In genomic region chr4:84573335-84573734, GRCh38 we compare ENCODE assay signal across 23 cellular contexts. TPM values are rescaled to one million over a fixed set of nuclear protein-coding genes. Genes with fewer than 3 reads are reported as not detected.
A peak's percentile ranks its signal among the peaks of the same experiment; 100 is the strongest.
DNase-seq lines count a peak whose midpoint lies in the region; ATAC-seq and TF ChIP-seq lines count a peak whose summit lies in the region.
"Had no signal": no experiment of that assay in that cellular context is flagged by ENCODE, and none has a peak within 500 bp of the region (broad histone marks: within the 10 kb centered on the region; RNA-seq: fewer than 3 reads in every experiment).

No MANE protein-coding gene starts in this region.

- no peak for ATAC-seq in activated naive CD4-positive, alpha-beta T cell treated with anti-CD3 and anti-CD28 coated beads, Interleukin-2, amount 50 U/mL, for 72 hours
- ATAC-seq in foreskin keratinocyte, result no peak
- ATAC-seq in GM21717 (IDR thresholded peaks at IDR 0.05; ENCODE audit: unreplicated experiment), result no peak
- ATAC-seq: Panc1 had no signal

- WGBS in neuronal stem cell (ENCODE audit: extremely low coverage in 2 of 2, insufficient read length in 2 of 2, insufficient replicate concordance in 1 of 2), 2 donors, result no CpG with 5 or more reads among the region's 2 CpGs

- no peaks in the 10 kb centered on the region for H3K36me3 Mint-ChIP-seq in activated naive CD4-positive, alpha-beta T cell treated with anti-CD3 and anti-CD28 coated beads, Interleukin-2, amount 50 U/mL, for 24 hours
- no peaks in the 10 kb centered on the region for H3K36me3 Mint-ChIP-seq in activated naive CD4-positive, alpha-beta T cell treated with anti-CD3 and anti-CD28 coated beads, Interleukin-2, amount 50 U/mL, for 72 hours
- no peaks in the 10 kb centered on the region for H3K36me3 Mint-ChIP-seq in type B pancreatic cell

- H4K8ac ChIP-seq in neuronal stem cell (ENCODE audit: low read depth, low read length), result no peak overlapping the region

- DNase-seq in activated naive CD4-positive, alpha-beta T cell treated with anti-CD3 and anti-CD28 coated beads, Interleukin-2, amount 50 U/mL, for 72 hours (ENCODE audit: low spot score in 2 of 2), result no peak
- DNase-seq in foreskin keratinocyte (no peak), type B pancreatic cell (ENCODE audit: extremely low spot score, unreplicated experiment) (no peak), neuronal stem cell (ENCODE audit: low spot score) (no peak), HUDEP-2 (lab: John Stamatoyannopoulos, UW; ENCODE audit: unreplicated experiment in 76 of 76) (no peak)
- DNase-seq: AML-193, DMS79 treated with DMSO at 0.1 percent for 48 hours, H9, HFFc6, Karpas-422, NCI-H1092 treated with DMSO at 0.1 percent for 48 hours, NCI-H1436 treated with DMSO at 0.1 percent for 48 hours, NCI-H1930, NCI-H510A treated with DMSO at 0.1 percent for 48 hours, NCI-H774 had no signal

- H3K79me2 ChIP-seq in OCI-LY3 (ENCODE audit: low read length), result no peaks in the 10 kb centered on the region

- H3K79me1 ChIP-seq in neuronal stem cell (ENCODE audit: low read depth, low read length), result no peaks in the 10 kb centered on the region

- H2BK5ac ChIP-seq in neuronal stem cell (ENCODE audit: low read length), result no peak overlapping the region

- H3K9me3 ChIP-seq in OCI-LY3 (ENCODE audit: insufficient read depth, low read length) (no peaks in the 10 kb centered on the region), neuronal stem cell (replicated peaks in 1 of 2; ENCODE audit: control insufficient read depth in 2 of 2, insufficient read depth in 1 of 2, low read depth in 1 of 2, low read length in 2 of 2) (no peaks in the 10 kb centered on the region)
- H3K9me3 ChIP-seq: SJSA1 had no signal

- H3K4me3 ChIP-seq in OCI-LY3 (ENCODE audit: low read length) (peak overlapping the region; percentile 73), neuronal stem cell (ENCODE audit: low read length in 2 of 2) (no peak overlapping the region)
- H3K4me3 ChIP-seq: GM23248, SJSA1 had no signal

- no peaks in the 10 kb centered on the region for H3K9me3 Mint-ChIP-seq in activated naive CD4-positive, alpha-beta T cell treated with anti-CD3 and anti-CD28 coated beads, Interleukin-2, amount 50 U/mL, for 24 hours
- peaks cover 0 to 5% of the 10 kb centered on the region in 2 donors for H3K9me3 Mint-ChIP-seq in activated naive CD4-positive, alpha-beta T cell treated with anti-CD3 and anti-CD28 coated beads, Interleukin-2, amount 50 U/mL, for 72 hours
- no peaks in the 10 kb centered on the region for H3K9me3 Mint-ChIP-seq in type B pancreatic cell
- H3K9me3 Mint-ChIP-seq: H9, HFFc6 had no signal

- no peaks in the 10 kb centered on the region for H4K20me1 ChIP-seq in OCI-LY3 (ENCODE audit: insufficient read depth, low read length)

- H3K18ac ChIP-seq in neuronal stem cell (ENCODE audit: low read length), result no peak overlapping the region

- H3K23ac ChIP-seq in neuronal stem cell (ENCODE audit: low read depth, low read length, poor library complexity), result no peak overlapping the region

- peaks cover 19% of the 10 kb centered on the region for H3K27me3 Mint-ChIP-seq in activated naive CD4-positive, alpha-beta T cell treated with anti-CD3 and anti-CD28 coated beads, Interleukin-2, amount 50 U/mL, for 24 hours
- no peaks in the 10 kb centered on the region for H3K27me3 Mint-ChIP-seq in type B pancreatic cell

- H2AFZ ChIP-seq in OCI-LY3 (ENCODE audit: low read depth, low read length) (peak overlapping the region; percentile 49), neuronal stem cell (ENCODE audit: low read length) (no peak overlapping the region)
- H2AFZ ChIP-seq: GM23248 had no signal

- H3K4ac ChIP-seq in neuronal stem cell (ENCODE audit: low read length), result no peak overlapping the region

- no peak overlapping the region for H2AK5ac ChIP-seq in neuronal stem cell (ENCODE audit: low read depth, low read length)

- H3K36me3 ChIP-seq in OCI-LY3 (replicated peaks; ENCODE audit: low read depth, low read length), result no peaks in the 10 kb centered on the region
- H3K36me3 ChIP-seq in neuronal stem cell (replicated peaks in 1 of 2; ENCODE audit: control insufficient read depth in 2 of 2, insufficient read depth in 2 of 2, low read length in 2 of 2), result no peaks in the 10 kb centered on the region
- H3K36me3 ChIP-seq: SJSA1 had no signal

- H3K4me1 Mint-ChIP-seq in activated naive CD4-positive, alpha-beta T cell treated with anti-CD3 and anti-CD28 coated beads, Interleukin-2, amount 50 U/mL, for 24 hours, result peaks cover 13% of the 10 kb centered on the region
- no peaks in the 10 kb centered on the region for H3K4me1 Mint-ChIP-seq in type B pancreatic cell (ENCODE audit: unreplicated experiment)

- H3K4me1 ChIP-seq in OCI-LY3 (ENCODE audit: low read length) (peaks cover 46% of the 10 kb centered on the region), foreskin keratinocyte (peaks cover 9% of the 10 kb centered on the region), neuronal stem cell (ENCODE audit: control insufficient read depth in 2 of 2, insufficient read depth in 1 of 2, low read depth in 1 of 2, low read length in 2 of 2) (peaks cover 0 to 5% of the 10 kb centered on the region in 2 donors)

- H3K27ac ChIP-seq in OCI-LY3 (ENCODE audit: low read length) (peak overlapping the region; percentile 97), foreskin keratinocyte (peak overlapping the region; percentile 10), neuronal stem cell (replicated peaks; ENCODE audit: low read length) (no peak overlapping the region)
- H3K27ac ChIP-seq: C4-2B, GM23248, SJSA1 had no signal

- no peak overlapping the region for H3K14ac ChIP-seq in neuronal stem cell (ENCODE audit: low read length)

- H2BK120ac ChIP-seq in neuronal stem cell (ENCODE audit: low read depth, low read length), result no peak overlapping the region

- no peak overlapping the region for H2BK15ac ChIP-seq in neuronal stem cell (ENCODE audit: low read length)

- TF ChIP-seq CTCF in OCI-LY3 (IDR thresholded peaks at IDR 0.05; ENCODE audit: low read depth, low read length) (no peak), foreskin keratinocyte (conservative IDR thresholded peaks at IDR 0.05) (no peak), type B pancreatic cell (conservative IDR thresholded peaks at IDR 0.05) (no peak)

- H2BK12ac ChIP-seq in neuronal stem cell (ENCODE audit: low read length), result no peak overlapping the region

- H3K4me2 ChIP-seq in OCI-LY3 (ENCODE audit: low read length) (peak overlapping the region; percentile 99), neuronal stem cell (ENCODE audit: insufficient read depth, low read length, poor library complexity, severe bottlenecking) (no peak overlapping the region)

- H3K9ac ChIP-seq in OCI-LY3 (ENCODE audit: low read length) (peak overlapping the region; percentile 53), neuronal stem cell (ENCODE audit: low read depth, low read length, poor library complexity) (no peak overlapping the region)
- H3K9ac ChIP-seq: GM23248 had no signal

- no peaks in the 10 kb centered on the region for H3K27me3 ChIP-seq in OCI-LY3 (ENCODE audit: low read depth, low read length)
- H3K27me3 ChIP-seq in foreskin keratinocyte, result no peaks in the 10 kb centered on the region
- H3K27me3 ChIP-seq in neuronal stem cell (ENCODE audit: control insufficient read depth in 3 of 3, insufficient read depth in 3 of 3, low read depth in 1 of 3, low read length in 3 of 3), result peaks cover 0 to 8% (median 0%) of the 10 kb centered on the region in 3 experiments
- H3K27me3 ChIP-seq: SJSA1 had no signal

- no peak overlapping the region for H3K4me3 Mint-ChIP-seq in activated naive CD4-positive, alpha-beta T cell treated with anti-CD3 and anti-CD28 coated beads, Interleukin-2, amount 50 U/mL, for 24 hours
- no peak overlapping the region for H3K4me3 Mint-ChIP-seq in type B pancreatic cell
- H3K4me3 Mint-ChIP-seq: H9, HFFc6 had no signal

- H3K27ac Mint-ChIP-seq in activated naive CD4-positive, alpha-beta T cell treated with anti-CD3 and anti-CD28 coated beads, Interleukin-2, amount 50 U/mL, for 24 hours, result peak overlapping the region; percentile 31
- no peak overlapping the region for H3K27ac Mint-ChIP-seq in activated naive CD4-positive, alpha-beta T cell treated with anti-CD3 and anti-CD28 coated beads, Interleukin-2, amount 50 U/mL, for 72 hours
- H3K27ac Mint-ChIP-seq in type B pancreatic cell, result peak overlapping the region; percentile 57
- H3K27ac Mint-ChIP-seq: H9, HFFc6 had no signal

- no peak overlapping the region for H4K91ac ChIP-seq in neuronal stem cell (ENCODE audit: low read depth, low read length, poor library complexity)

RNA-seq across cellular contexts. Expression of gene CDS1, which starts 9.6 kb away (rescaled TPM):
- under 1 TPM; 0.07 to 0.14 TPM for total RNA-seq in activated naive CD4-positive, alpha-beta T cell treated with anti-CD3 and anti-CD28 coated beads, Interleukin-2, amount 50 U/mL, for 72 hours
- 20.0 and 20.8 TPM in 2 replicates for total RNA-seq in foreskin keratinocyte
- polyA plus RNA-seq in foreskin keratinocyte, result 7.6 and 9.2 TPM in 2 replicates
- total RNA-seq in type B pancreatic cell (ENCODE audit: low replicate concordance), result 15.1 and 39.7 TPM in 2 replicates
- polyA plus RNA-seq in neuronal stem cell (2013, experiment 1 of 2), result 3.6 TPM
- polyA plus RNA-seq in neuronal stem cell (2013, experiment 2 of 2), result 3.7 TPM
- total RNA-seq: GM23248 had no signal
- polyA plus RNA-seq: AG04450 had no signal

Comparison
In these comparisons a context has a peak if more than half of its experiments do, and no peak if none do; other contexts are left out.
1. H3K27ac Mint-ChIP-seq: peak in activated naive CD4-positive, alpha-beta T cell treated with anti-CD3 and anti-CD28 coated beads, Interleukin-2, amount 50 U/mL, for 24 hours (single experiment) and type B pancreatic cell (single experiment); none in activated naive CD4-positive, alpha-beta T cell treated with anti-CD3 and anti-CD28 coated beads, Interleukin-2, amount 50 U/mL, for 72 hours (0 of 2).
2. RNA of gene CDS1, which starts 9.6 kb away (total RNA-seq): 20.0 to 20.8 TPM in foreskin keratinocyte and 15.1 to 39.7 TPM in type B pancreatic cell; 0.07 to 0.14 TPM in activated naive CD4-positive, alpha-beta T cell treated with anti-CD3 and anti-CD28 coated beads, Interleukin-2, amount 50 U/mL, for 72 hours; every median in the first group is over 10 times any median in the second.